Comparison of ENCODE assay signal across 18 cellular contexts in genomic region chr11:57156928-57157327, GRCh38. TPM values are rescaled to one million over a fixed set of nuclear protein-coding genes. Genes with fewer than 3 reads are reported as not detected.
DNase-seq lines count a peak whose midpoint lies in the region; ATAC-seq and TF ChIP-seq lines count a peak whose summit lies in the region.
"Had no signal": no experiment of that assay in that cellular context is flagged by ENCODE, and none has a peak within 500 bp of the region (broad histone marks: within the 10 kb centered on the region; RNA-seq: fewer than 3 reads in every experiment).

No MANE protein-coding gene starts in this region.

- H3K9ac ChIP-seq in IMR-90 (ENCODE audit: low read depth, low read length) = no peak overlapping the region
- no peak overlapping the region for H3K9ac ChIP-seq in mesendoderm (ENCODE audit: low read length)
- no peak overlapping the region for H3K9ac ChIP-seq in stomach smooth muscle (ENCODE audit: low read length in 2 of 2)
- H3K9ac ChIP-seq: BLaER1 had no signal

- intact Hi-C loops in IMR-90 (cut with micrococcal nuclease) = no loop called here
- intact Hi-C loops in uterus (cut with DNase I; ENCODE audit: low total_unique reads) = no loop called here

- no peak overlapping the region for H3K4me3 ChIP-seq in GM23338
- no peak overlapping the region for H3K4me3 ChIP-seq in IMR-90 (ENCODE audit: insufficient read depth, low read depth, low read length)
- H3K4me3 ChIP-seq in mesendoderm (ENCODE audit: low read length) = no peak overlapping the region
- H3K4me3 ChIP-seq in stomach smooth muscle (ENCODE audit: low read length in 2 of 2) = no peak overlapping the region
- H3K4me3 ChIP-seq in uterus = no peak overlapping the region
- H3K4me3 ChIP-seq: BLaER1 had no signal

- H3K4me2 ChIP-seq in GM23338 (no peak overlapping the region), IMR-90 (ENCODE audit: low read depth, low read length) (no peak overlapping the region), mesendoderm (ENCODE audit: low read length) (no peak overlapping the region)
- H3K4me2 ChIP-seq: BLaER1 had no signal

- H3K36me3 ChIP-seq in GM23338 (ENCODE audit: insufficient read depth) (no peaks in the 10 kb centered on the region), IMR-90 (ENCODE audit: control insufficient read depth, insufficient read depth, low read length) (no peaks in the 10 kb centered on the region), mesendoderm (ENCODE audit: control insufficient read depth, insufficient read depth, low read length) (no peaks in the 10 kb centered on the region), stomach smooth muscle (ENCODE audit: control insufficient read depth in 2 of 2, insufficient read depth in 2 of 2, low read length in 2 of 2) (no peaks in the 10 kb centered on the region), uterus (no peaks in the 10 kb centered on the region)
- H3K36me3 ChIP-seq: BLaER1 had no signal

- H4K20me1 ChIP-seq in GM23338 (replicated peaks; ENCODE audit: insufficient read depth) (no peaks in the 10 kb centered on the region), IMR-90 (ENCODE audit: insufficient read depth, low read length) (no peaks in the 10 kb centered on the region)
- H4K20me1 ChIP-seq: BLaER1 had no signal

- H3K4ac ChIP-seq in IMR-90 (ENCODE audit: low read depth, low read length) (no peak overlapping the region), mesendoderm (ENCODE audit: low read depth, low read length) (no peak overlapping the region)

- H3K27me3 ChIP-seq in GM23338 (ENCODE audit: insufficient read depth) (no peaks in the 10 kb centered on the region), IMR-90 (ENCODE audit: control insufficient read depth, insufficient read depth, low read length) (peaks cover 3% of the 10 kb centered on the region), mesendoderm (ENCODE audit: insufficient read depth, low read length, poor library complexity) (no peaks in the 10 kb centered on the region), stomach smooth muscle (ENCODE audit: control insufficient read depth in 1 of 2, insufficient read depth in 2 of 2, low read length in 2 of 2) (no peaks in the 10 kb centered on the region), uterus (no peaks in the 10 kb centered on the region)
- H3K27me3 ChIP-seq: BLaER1 had no signal

- no peak overlapping the region for H3K56ac ChIP-seq in IMR-90 (ENCODE audit: extremely low read depth, insufficient read depth, low read length)
- H3K56ac ChIP-seq in mesendoderm (ENCODE audit: low read length) = peak overlapping the region; percentile 47

- no peaks in the 10 kb centered on the region for H3K79me1 ChIP-seq in IMR-90 (ENCODE audit: low read depth in 1 of 2, low read length in 2 of 2)
- H3K79me1 ChIP-seq in mesendoderm (ENCODE audit: low read length) = no peaks in the 10 kb centered on the region

- no peak overlapping the region for H3K14ac ChIP-seq in IMR-90 (replicated peaks; ENCODE audit: low read depth, low read length)

- no peak for TF ChIP-seq CTCF in GM23338 (conservative IDR thresholded peaks at IDR 0.05; ENCODE audit: low read depth in 2 of 2)
- no peak for TF ChIP-seq CTCF in IMR-90 (conservative IDR thresholded peaks at IDR 0.05; ENCODE audit: low read depth, low read length)
- TF ChIP-seq CTCF in uterus (IDR thresholded peaks at IDR 0.05) = no peak

- no peaks in the 10 kb centered on the region for H3K79me2 ChIP-seq in GM23338 (replicated peaks; ENCODE audit: insufficient read depth)
- H3K79me2 ChIP-seq in mesendoderm (ENCODE audit: control insufficient read depth, insufficient read depth, low read length) = no peaks in the 10 kb centered on the region

- no peaks in the 10 kb centered on the region for H3K9me3 Mint-ChIP-seq in GM23338
- H3K9me3 Mint-ChIP-seq: CD4-positive, alpha-beta memory T cell; H9; IgD-negative memory B cell had no signal

- no peak overlapping the region for H4K91ac ChIP-seq in IMR-90 (ENCODE audit: insufficient read depth, low read depth, low read length)

- peaks cover 17% of the 10 kb centered on the region for H3K4me1 Mint-ChIP-seq in GM23338
- H3K4me1 Mint-ChIP-seq: CD4-positive, alpha-beta memory T cell had no signal

- in situ Hi-C loops in IMR-90 (cut with MboI; ENCODE audit: low sequenced_read_pairs) = no loop called here

- H4K8ac ChIP-seq in IMR-90 (ENCODE audit: low read depth in 2 of 2, low read length in 2 of 2) (no peak overlapping the region), mesendoderm (ENCODE audit: low read depth, low read length) (no peak overlapping the region)

- H3K27ac Mint-ChIP-seq in GM23338 = no peak overlapping the region
- H3K27ac Mint-ChIP-seq: CD14-positive monocyte; CD4-positive, alpha-beta memory T cell; IgD-negative memory B cell had no signal

- DNase-seq in GM23338 (ENCODE audit: low spot score) = no peak
- DNase-seq in IMR-90 = no peak
- no peak for DNase-seq in mesendoderm
- no peak for DNase-seq in uterus
- DNase-seq in stimulated activated CD4-positive, alpha-beta T cell treated with anti-CD3 and anti-CD28 coated beads, Interleukin-15, amount 100 ng/mL, for 24 hours = no peak
- DNase-seq in activated CD4-positive, alpha-beta T cell treated with anti-CD3 and anti-CD28 coated beads, Interleukin-2, amount 50 U/mL, for 4 hours = no peak
- DNase-seq: 8988T; CD4-positive, alpha-beta memory T cell; DMS153; DMS79; GDM1; GOT3; H9 had no signal

- H3K4me1 ChIP-seq in GM23338 (ENCODE audit: insufficient read depth) (peaks cover 12% of the 10 kb centered on the region), IMR-90 (ENCODE audit: control insufficient read depth, insufficient read depth, low read length) (no peaks in the 10 kb centered on the region), mesendoderm (ENCODE audit: control insufficient read depth, low read depth, low read length) (peaks cover 9% of the 10 kb centered on the region), stomach smooth muscle (ENCODE audit: control insufficient read depth, insufficient read depth, low read length) (peaks cover 15% of the 10 kb centered on the region), uterus (no peaks in the 10 kb centered on the region)

- H3K23ac ChIP-seq in IMR-90 (ENCODE audit: low read depth, low read length) (no peak overlapping the region), mesendoderm (ENCODE audit: low read length) (no peak overlapping the region)

- H3K9me2 ChIP-seq in GM23338 (ENCODE audit: insufficient read depth) = 0 out of 2 replicates have a peak, but pooled peaks cover 3% of the 10 kb centered on the region

- H3K9me3 ChIP-seq in IMR-90 (ENCODE audit: control insufficient read depth, insufficient read depth, low read length) (no peaks in the 10 kb centered on the region), stomach smooth muscle (ENCODE audit: control insufficient read depth in 2 of 2, low read length in 2 of 2) (no peaks in the 10 kb centered on the region), uterus (no peaks in the 10 kb centered on the region)
- H3K9me3 ChIP-seq: BLaER1 had no signal

- H3K36me3 Mint-ChIP-seq in GM23338 (ENCODE audit: low read depth) = no peaks in the 10 kb centered on the region
- H3K36me3 Mint-ChIP-seq: CD14-positive monocyte; CD4-positive, alpha-beta memory T cell; IgD-negative memory B cell had no signal

- no peak for TF ChIP-seq RAD21 in IMR-90 (IDR thresholded peaks at IDR 0.05; ENCODE audit: low read length)

- no peak overlapping the region for H2BK20ac ChIP-seq in IMR-90 (ENCODE audit: low read depth, low read length)

- H3K27me3 Mint-ChIP-seq in GM23338 (ENCODE audit: insufficient read depth, low read depth, poor library complexity) = peaks cover 4% of the 10 kb centered on the region

- dilution Hi-C loops in IMR-90 (cut with HindIII; ENCODE audit: low sequenced_read_pairs, unreplicated experiment) = no loop called here

- no TSS peak for BruUV-seq in IMR-90 (replicated peaks; lab: Mats Ljungman, UMichigan)

- no peak overlapping the region for H2BK5ac ChIP-seq in IMR-90 (ENCODE audit: low read depth, low read length, poor library complexity, severe bottlenecking)
- H2BK5ac ChIP-seq in mesendoderm (ENCODE audit: low read length) = no peak overlapping the region

- H3F3A ChIP-seq in GM23338 (replicated peaks; ENCODE audit: low read depth) = no peaks in the 10 kb centered on the region

- no peak overlapping the region for H2AK5ac ChIP-seq in IMR-90 (ENCODE audit: low read depth, low read length)
- no peak overlapping the region for H2AK5ac ChIP-seq in mesendoderm (ENCODE audit: low read length)

- no peak for ATAC-seq in GM23338
- no peak for ATAC-seq in IMR-90 (ENCODE audit: low read depth)

- H3K18ac ChIP-seq in IMR-90 (ENCODE audit: low read depth, low read length) (no peak overlapping the region), mesendoderm (ENCODE audit: low read length) (no peak overlapping the region)

- CTCF ChIA-PET in IMR-90 (lab: Yijun Ruan, JAX) = no interaction called here

- no peak overlapping the region for H2AK9ac ChIP-seq in IMR-90 (replicated peaks; ENCODE audit: low read depth, low read length, poor library complexity)

- no peak overlapping the region for H3K4me3 Mint-ChIP-seq in GM23338
- H3K4me3 Mint-ChIP-seq: CD14-positive monocyte; CD4-positive, alpha-beta memory T cell; H9; IgD-negative memory B cell had no signal

- H2BK15ac ChIP-seq in IMR-90 (ENCODE audit: low read depth, low read length) (no peak overlapping the region), mesendoderm (replicated peaks; ENCODE audit: low read depth) (no peak overlapping the region)

- H3K27ac ChIP-seq in GM23338 (ENCODE audit: low read depth) = no peak overlapping the region
- no peak overlapping the region for H3K27ac ChIP-seq in IMR-90 (ENCODE audit: insufficient read depth, low read length)
- H3K27ac ChIP-seq in mesendoderm (ENCODE audit: low read depth, low read length) = no peak overlapping the region
- H3K27ac ChIP-seq in stomach smooth muscle (ENCODE audit: low read length) = peak overlapping the region; percentile 73
- no peak overlapping the region for H3K27ac ChIP-seq in uterus
- H3K27ac ChIP-seq: BLaER1 had no signal

- H2AFZ ChIP-seq in GM23338 (peak overlapping the region; percentile 40; the same call in 1 of the 2 replicates), IMR-90 (replicated peaks; ENCODE audit: low read length, poor library complexity) (peak overlapping the region; percentile 33)

- H3K9me1 ChIP-seq in IMR-90 (ENCODE audit: insufficient read depth, low read length) = no peaks in the 10 kb centered on the region

- POLR2A ChIA-PET in IMR-90 (lab: Charles Lee; ENCODE audit: unreplicated experiment) = no interaction called here

- no CpG with 5 or more reads among the region's 4 CpGs for WGBS in IMR-90 (ENCODE audit: extremely low coverage in 2 of 2, insufficient read length in 1 of 2), 2 experiments
- no CpG with 5 or more reads among the region's 4 CpGs for WGBS in mesendoderm (ENCODE audit: extremely low coverage, insufficient coverage, low lambda C conversion rate)

- TF ChIP-seq POLR2A in IMR-90 (IDR thresholded peaks at IDR 0.05; ENCODE audit: low read depth, low read length) (no peak), uterus (IDR thresholded peaks at IDR 0.05) (no peak)

- H4K5ac ChIP-seq in IMR-90 (ENCODE audit: low read depth, low read length) (no peak overlapping the region), mesendoderm (ENCODE audit: low read length) (no peak overlapping the region)

- H2BK120ac ChIP-seq in IMR-90 (ENCODE audit: low read depth, low read length) = no peak overlapping the region
- H2BK120ac ChIP-seq in mesendoderm (ENCODE audit: low read depth, low read length) = no peak overlapping the region

RNA-seq across cellular contexts. Expression of gene LRRC55, which starts 24.8 kb away (rescaled TPM):
- total RNA-seq in GM23338 (2014; rRNA removed; shearing (Covaris generic)) = 1.4 and 1.5 TPM in 2 replicates
- polyA plus RNA-seq in GM23338 (2016; fragmentation: Nextera tagmentation; extraction: Ambion mirVana) = 0.10 and 0.15 TPM in 2 replicates
- not detected in 2 replicates for total RNA-seq in IMR-90 (2012; rRNA removed)
- polyA plus RNA-seq in IMR-90 (2012; rRNA removed) = not detected in 2 replicates
- not detected in 2 replicates for polyA plus RNA-seq in IMR-90 (2012; cell fraction: cytosol; rRNA removed)
- polyA plus RNA-seq in IMR-90 (2012; cell fraction: nucleus; rRNA removed; ENCODE audit: low replicate concordance) = not detected in 2 replicates
- polyA plus RNA-seq in mesendoderm (2013, experiment 1 of 2) = 0.38 TPM
- 0.25 TPM for polyA plus RNA-seq in mesendoderm (2013, experiment 2 of 2)
- total RNA-seq in uterus = 1 to 10 TPM in 1 of 4 donors, under 1 TPM in 1, not detected in 2; 0.26 to 2.1 TPM
- total RNA-seq: CD4-positive, alpha-beta memory T cell had no signal
- polyA plus RNA-seq: AG04450; CD14-positive monocyte; CD4-positive, alpha-beta memory T cell; IgD-negative memory B cell had no signal
